In the genomic region with DNA sequence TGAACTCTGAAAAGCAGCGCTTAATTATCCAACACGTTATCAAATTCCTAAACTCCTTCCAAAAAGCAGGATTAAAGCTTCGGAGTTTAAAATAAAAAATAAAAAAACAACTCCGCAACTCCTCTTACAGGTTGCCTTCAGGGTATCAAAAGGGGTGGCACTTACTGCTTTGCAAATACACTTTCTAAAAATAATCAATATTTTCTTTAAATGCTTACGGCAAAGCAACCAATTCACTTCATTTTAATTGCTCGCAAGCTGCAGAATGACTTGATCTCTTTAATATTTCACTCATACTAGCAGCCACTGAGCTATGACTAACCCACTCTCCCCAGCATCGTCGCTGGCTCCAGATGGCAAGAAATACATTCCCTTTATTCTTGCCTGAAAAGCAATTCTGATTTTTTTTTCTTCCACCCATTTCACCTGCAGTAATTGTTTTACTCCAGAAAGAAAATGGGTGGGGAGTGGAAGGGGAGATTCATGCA, we compare ENCODE assay signal across 8 cellular contexts. TPM values are rescaled to one million over a fixed set of nuclear protein-coding genes. Genes with fewer than 3 reads are reported as not detected.
DNase-seq lines count a peak whose midpoint lies in the region; ATAC-seq and TF ChIP-seq lines count a peak whose summit lies in the region.

No MANE protein-coding gene starts in this region.

- 42 to 51% methylated on average over 8 of the region's 8 CpGs for WGBS in transverse colon (ENCODE audit: low coverage in 1 of 2), 2 donors

- H3K4me1 ChIP-seq in ACC112 (ENCODE audit: control insufficient read depth, insufficient read depth, low read length, unreplicated experiment) = peaks cover 4% of the 10 kb centered on the region
- peaks cover 0 to 26% (median 17%) of the 10 kb centered on the region in 4 donors for H3K4me1 ChIP-seq in transverse colon

- H3K4me3 ChIP-seq in ACC112 (ENCODE audit: low read depth, low read length) = peak overlapping the region; percentile 72
- peak overlapping the region; percentile 65 to 88 (median 74) for H3K4me3 ChIP-seq in transverse colon

- no peaks in the 10 kb centered on the region for H3K36me3 ChIP-seq in ACC112 (ENCODE audit: insufficient read depth, low read length)
- H3K36me3 ChIP-seq in transverse colon = no peaks in the 10 kb centered on the region

- H2AFZ ChIP-seq in ACC112 (ENCODE audit: low read length, unreplicated experiment) = no peak overlapping the region

- TF ChIP-seq CTCF in brain (conservative IDR thresholded peaks at IDR 0.05) (no peak), transverse colon (IDR thresholded peaks at IDR 0.05) (no peak)

- TF ChIP-seq POLR2A in transverse colon (IDR thresholded peaks at IDR 0.05) = no peak

- DNase-seq in HT1080 (ENCODE audit: low read depth) (peak; percentile 5), kidney glomerular epithelial cell (lab: John Stamatoyannopoulos, UW) (peak; percentile 41), transverse colon (no peak), T1000 (lab: John Stamatoyannopoulos, UW) (no peak)
- no peak for DNase-seq in stimulated activated CD4-positive, alpha-beta T cell treated with anti-CD3 and anti-CD28 coated beads, Interleukin-4, amount 100 ng/mL, for 4 hours

- H3K79me2 ChIP-seq in ACC112 (ENCODE audit: control insufficient read depth, insufficient read depth, low read length, unreplicated experiment) = no peaks in the 10 kb centered on the region

- no peaks in the 10 kb centered on the region for H3K9me3 ChIP-seq in transverse colon

- H3K9me3 Mint-ChIP-seq in brain = peaks cover 0 to 3% (median 0%) of the 10 kb centered on the region in 5 experiments

- peaks cover 71% of the 10 kb centered on the region for H3K27me3 Mint-ChIP-seq in brain

- ATAC-seq in GM19395 (IDR thresholded peaks at IDR 0.05; ENCODE audit: unreplicated experiment) = no peak

- no peak for TF ChIP-seq EP300 in transverse colon (IDR thresholded peaks at IDR 0.05; ENCODE audit: low read depth)

- H3K27ac ChIP-seq in ACC112 (ENCODE audit: low read depth, low read length) = no peak overlapping the region
- H3K27ac ChIP-seq in transverse colon = peak overlapping the region; percentile 71 to 83 (median 72)

- peak overlapping the region; percentile 89 to 96 (median 95) for H3K4me3 Mint-ChIP-seq in brain

- H3K4me1 Mint-ChIP-seq in brain = peaks cover 10% of the 10 kb centered on the region

- H3K27me3 ChIP-seq in ACC112 (ENCODE audit: insufficient read depth, low read length) (no peaks in the 10 kb centered on the region), transverse colon (peaks cover 26% of the 10 kb centered on the region)

- in situ Hi-C loops in transverse colon (cut with MboI; ENCODE audit: low pct_ligation_motif_present in 1 of 4, low pct_unique_long_range_greater_than_20kb in 1 of 4, low sequenced_read_pairs in 3 of 4) = no loop called here

- intact Hi-C loops in transverse colon (cut with DNase I; ENCODE audit: low total_unique reads) = no loop called here

- H3K27ac Mint-ChIP-seq in brain = peak overlapping the region; percentile 79 to 93 (median 88)

- H3K36me3 Mint-ChIP-seq in brain = no peaks in the 10 kb centered on the region

RNA-seq across cellular contexts. Expression of a gene that starts 54.4 kb away (rescaled TPM):
- 3.5 and 8.5 TPM in 2 replicates for total RNA-seq in HT1080 (2014; rRNA removed; shearing (Covaris generic))
- 8.1 and 11.0 TPM in 2 replicates for polyA plus RNA-seq in HT1080 (2015; cell fraction: cytosol; rRNA removed)
- 30.5 and 37.2 TPM in 2 replicates for polyA plus RNA-seq in HT1080 (2015; cell fraction: nucleus; rRNA removed)
- 4.1 TPM for polyA plus RNA-seq in brain (ENCODE audit: insufficient read depth, low read depth, low replicate concordance)
- 100 to 1,000 TPM in 1 of 4 donors, 10 to 100 TPM in 3; 17.2 to 218 (median 25.5) TPM for total RNA-seq in transverse colon

Comparison
In these comparisons a context has a peak if more than half of its experiments do, and no peak if none do; other contexts are left out.
1. DNase-seq: peak in HT1080 (single experiment) and kidney glomerular epithelial cell (single experiment); none in transverse colon (single experiment), T1000 (single experiment) and stimulated activated CD4-positive, alpha-beta T cell treated with anti-CD3 and anti-CD28 coated beads, Interleukin-4, amount 100 ng/mL, for 4 hours (0 of 2).